In genomic region chr1:202807926-202808757, GRCh38 we compare ENCODE assay signal across 8 cellular contexts. TPM values are rescaled to one million over a fixed set of nuclear protein-coding genes. Genes with fewer than 3 reads are reported as not detected.
DNase-seq lines count a peak whose midpoint lies in the region; ATAC-seq, FAIRE-seq and TF ChIP-seq lines count a peak whose summit lies in the region.

KDM5B (minus strand) TSS chr1:202808421; CDS start chr1:202808305, 116 bp downstream.

- H3K4me3 Mint-ChIP-seq in activated B cell treated with CpG ODN at 0.5 μM for 24 hours, result peak within 1 kb of the TSS; percentile 80

- H3K4me3 ChIP-seq in GM08714 (ENCODE audit: low read length), result peak within 1 kb of the TSS; percentile 89
- peak within 1 kb of the TSS; percentile 96 for H3K4me3 ChIP-seq in bronchial epithelial cell (ENCODE audit: low read depth, low read length)
- H3K4me3 ChIP-seq in skeletal muscle satellite cell (ENCODE audit: low read length), result peak within 1 kb of the TSS; percentile 98

- H3K9ac ChIP-seq in skeletal muscle satellite cell (ENCODE audit: low read depth, low read length), result peak within 1 kb of the TSS; percentile 88

- POLR2A ChIA-PET in activated B cell treated with CpG ODN at 0.5 μM for 24 hours (lab: Charles Lee), result interaction anchor here (0.6 to 1.3 kb wide), 7 partner anchors 77 to 530 kb away, joined by 3 to 6 read pairs (median 4); partner anchors contain the start of genes RABIF, TMEM183A and UBE2T

- CTCF ChIA-PET in activated B cell treated with CpG ODN at 0.5 μM for 24 hours (lab: Charles Lee), result no interaction called here

- peaks cover 52% of the 10 kb centered on the region for H3K4me1 Mint-ChIP-seq in activated B cell treated with CpG ODN at 0.5 μM for 24 hours

- H3K4me1 ChIP-seq in skeletal muscle satellite cell (ENCODE audit: control insufficient read depth, insufficient read depth, low read length), result peaks cover 36% of the 10 kb centered on the region

- H3K36me3 ChIP-seq in bronchial epithelial cell (ENCODE audit: control insufficient read depth, insufficient read depth, low read length), result no peaks in the 10 kb centered on the region
- H3K36me3 ChIP-seq in skeletal muscle satellite cell (ENCODE audit: insufficient read depth, low read length), result no peaks in the 10 kb centered on the region

- H3K36me3 Mint-ChIP-seq in activated B cell treated with CpG ODN at 0.5 μM for 24 hours (ENCODE audit: low read depth), result peaks cover 2% of the 10 kb centered on the region

- peak; percentile 41 for ATAC-seq in activated B cell treated with CpG ODN at 0.5 μM for 24 hours (ENCODE audit: low read depth)
- no peak for ATAC-seq in GM21515 (IDR thresholded peaks at IDR 0.05; ENCODE audit: unreplicated experiment)
- no peak for ATAC-seq in HG03432 (IDR thresholded peaks at IDR 0.05; ENCODE audit: unreplicated experiment)

- no peaks in the 10 kb centered on the region for H3K9me3 ChIP-seq in skeletal muscle satellite cell (replicated peaks; ENCODE audit: low read length)

- no peaks in the 10 kb centered on the region for H3K27me3 Mint-ChIP-seq in activated B cell treated with CpG ODN at 0.5 μM for 24 hours

- no peaks in the 10 kb centered on the region for H3K27me3 ChIP-seq in bronchial epithelial cell (ENCODE audit: control insufficient read depth, insufficient read depth, low read length)
- peaks cover 10% of the 10 kb centered on the region for H3K27me3 ChIP-seq in skeletal muscle satellite cell (ENCODE audit: control insufficient read depth, insufficient read depth, low read length)

- peak within 1 kb of the TSS; percentile 82 for H3K4me2 ChIP-seq in skeletal muscle satellite cell (ENCODE audit: low read length)

- DNase-seq in NCI-H146 treated with DMSO at 0.1 percent for 48 hours (lab: John Stamatoyannopoulos, UW; ENCODE audit: unreplicated experiment), result peak; percentile 29
- peak; percentile 59 for DNase-seq in activated B cell treated with CpG ODN at 0.5 μM for 24 hours
- peak; percentile 55 for DNase-seq in bronchial epithelial cell (ENCODE audit: low read depth)
- peak; percentile 79 for DNase-seq in iPS-NIHi11 (ENCODE audit: low spot score)

- TF ChIP-seq CTCF in activated B cell treated with CpG ODN at 0.5 μM for 24 hours (IDR thresholded peaks at IDR 0.05) (no peak), bronchial epithelial cell (IDR thresholded peaks at IDR 0.05; ENCODE audit: insufficient read depth, low read length, severe bottlenecking) (no peak)

- H3K27ac Mint-ChIP-seq in activated B cell treated with CpG ODN at 0.5 μM for 24 hours, result peak within 1 kb of the TSS; percentile 53

- FAIRE-seq in bronchial epithelial cell (lab: Jason Lieb, UNC), result no peak

- intact Hi-C loops in activated B cell treated with CpG ODN at 0.5 μM for 24 hours (cut with micrococcal nuclease), result no loop called here

- no peaks in the 10 kb centered on the region for H3K9me3 Mint-ChIP-seq in activated B cell treated with CpG ODN at 0.5 μM for 24 hours

RNA-seq across cellular contexts. Expression of gene KDM5B, which starts in this region (rescaled TPM):
- 34.7 and 43.5 TPM in 2 replicates for total RNA-seq in activated B cell treated with CpG ODN at 0.5 μM for 24 hours
- 74.0 and 102 TPM in 2 replicates for total RNA-seq in bronchial epithelial cell
- 47.8 and 58.1 TPM in 2 replicates for total RNA-seq in skeletal muscle satellite cell (2012; rRNA removed)

Comparison
In these comparisons a context has a peak if more than half of its experiments do, and no peak if none do; other contexts are left out.
1. DNase-seq: peak in every context shown above with its lines; median percentile 79 in iPS-NIHi11; 59 in activated B cell treated with CpG ODN at 0.5 μM for 24 hours; 55 in bronchial epithelial cell; 29 in NCI-H146 treated with DMSO at 0.1 percent for 48 hours.